Comparison of ENCODE assay signal across 35 cellular contexts in genomic region chr4:153291562-153291961, GRCh38. TPM values are rescaled to one million over a fixed set of nuclear protein-coding genes. Genes with fewer than 3 reads are reported as not detected.
"Had no signal": no experiment of that assay in that cellular context is flagged by ENCODE, and none has a peak within 500 bp of the region (broad histone marks: within the 10 kb centered on the region; RNA-seq: fewer than 3 reads in every experiment).

No MANE protein-coding gene starts in this region.

- H3K4me3 ChIP-seq: adrenal gland, ascending aorta, body of pancreas, breast epithelium, cardiac muscle cell had no signal

- H3K9me3 ChIP-seq: body of pancreas had no signal

- FAIRE-seq: astrocyte, bronchial epithelial cell had no signal

- H3K27me3 ChIP-seq: adrenal gland, ascending aorta, body of pancreas, brain microvascular endothelial cell, breast epithelium, cardiac muscle cell had no signal

- H3K27ac ChIP-seq: adrenal gland, ascending aorta, body of pancreas, brain microvascular endothelial cell, cardiac muscle cell had no signal

- H3K36me3 ChIP-seq: brain microvascular endothelial cell, breast epithelium had no signal

- DNase-seq: activated effector memory CD4-positive, alpha-beta T cell treated with anti-CD3 and anti-CD28 coated beads, Interleukin-2, amount 50 U/mL, for 16 hours; activated effector memory CD4-positive, alpha-beta T cell treated with Interleukin-2 at 50 U/mL for 16 hours; activated gamma-delta T cell; activated gamma-delta T cell treated with Interleukin-2 at 50 U/mL for 16 hours; activated naive CD4-positive, alpha-beta T cell; activated naive CD4-positive, alpha-beta T cell treated with anti-CD3 and anti-CD28 coated beads for 36 hours; activated naive CD4-positive, alpha-beta T cell treated with anti-CD3 and anti-CD28 coated beads, Interleukin-2, amount 10 ng/mL, durations not matched to agents 7 days and 5 days; activated naive CD4-positive, alpha-beta T cell treated with anti-CD3 and anti-CD28 coated beads, Interleukin-2, amount 50 U/mL, for 16 hours; activated naive CD4-positive, alpha-beta T cell treated with Interleukin-2 at 50 U/mL for 16 hours; activated naive CD8-positive, alpha-beta T cell treated with anti-CD3 and anti-CD28 coated beads for 36 hours; activated naive CD8-positive, alpha-beta T cell treated with anti-CD3 and anti-CD28 coated beads, Interleukin-2, amount 10 ng/mL, durations not matched to agents 7 days and 5 days; activated naive CD8-positive, alpha-beta T cell treated with anti-CD3 and anti-CD28 coated beads, Interleukin-2, amount 50 U/mL, for 24 hours; activated T-cell treated with anti-CD3 and anti-CD28 coated beads, Interleukin-2, amount 50 U/mL, for 1 hour; activated T-cell treated with anti-CD3 and anti-CD28 coated beads, Interleukin-2, amount 50 U/mL, for 24 hours; activated T-cell treated with anti-CD3 and anti-CD28 coated beads, Interleukin-2, amount 50 U/mL, for 4 hours; activated T-cell treated with anti-CD3 and anti-CD28 coated beads, Interleukin-2, amount 50 U/mL, for 48 hours; activated T-cell treated with anti-CD3 and anti-CD28 coated beads, Interleukin-2, amount 50 U/mL, for 72 hours; amniotic stem cell; amygdala; anterior cingulate cortex; aorta; body of pancreas; brain microvascular endothelial cell; caudate nucleus; central memory CD4-positive, alpha-beta T cell; cerebellar nuclear complex had no signal

- ATAC-seq: activated naive CD4-positive, alpha-beta T cell treated with anti-CD3 and anti-CD28 coated beads, Interleukin-2, amount 50 U/mL, for 72 hours; activated naive CD8-positive, alpha-beta T cell treated with anti-CD3 and anti-CD28 coated beads, Interleukin-2, amount 50 U/mL, for 24 hours; activated T-cell treated with anti-CD3 and anti-CD28 coated beads, Interleukin-2, amount 50 U/mL, for 4 hours; activated T-cell treated with anti-CD3 and anti-CD28 coated beads, Interleukin-2, amount 50 U/mL, for 72 hours; activated T-helper 17 cell treated with anti-CD3 and anti-CD28 coated beads, Interleukin-2, amount 50 U/mL, for 72 hours; body of pancreas had no signal

RNA-seq across cellular contexts. Expression of gene MND1, which starts 52.9 kb away (rescaled TPM):
- total RNA-seq: ascending aorta, cardiac septum had no signal
